In the genomic region with DNA sequence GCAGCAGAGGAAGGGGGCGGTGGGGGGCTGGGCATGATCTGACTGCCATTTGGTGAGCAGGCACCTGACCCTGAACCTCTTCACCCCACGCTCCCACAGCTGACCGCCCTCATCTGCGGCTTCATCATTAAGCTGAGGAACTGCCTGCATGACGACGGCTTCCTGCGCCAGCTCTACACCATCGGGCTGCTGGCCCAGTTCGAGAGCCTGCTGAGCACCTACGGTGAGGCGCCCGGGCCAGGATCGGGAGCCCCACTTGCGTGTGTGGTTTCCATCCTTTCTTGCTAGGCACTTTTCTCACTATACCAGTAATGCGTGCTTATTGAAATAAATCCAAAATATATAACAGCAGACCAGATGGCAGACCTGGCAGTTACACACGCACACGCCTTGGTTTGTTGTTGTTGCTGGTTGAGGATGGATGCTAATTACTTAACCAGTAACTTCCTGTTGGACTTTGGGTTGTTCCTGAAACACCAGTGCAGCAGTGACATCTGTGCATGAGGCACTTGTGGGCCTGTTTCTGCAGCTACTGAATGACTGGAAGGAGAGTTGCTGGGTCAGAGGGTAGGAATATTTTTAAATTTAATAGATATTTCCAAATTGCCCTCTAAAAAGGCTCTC, we compare ENCODE assay signal across 1 cellular context.
TF ChIP-seq lines count a peak whose summit lies in the region.

No MANE protein-coding gene starts in this region.

TF ChIP-seq in WTC11, 78 proteins besides CTCF, POLR2A, EP300 and RAD21 (continued from another document):
- TF ChIP-seq, protein P1, sequence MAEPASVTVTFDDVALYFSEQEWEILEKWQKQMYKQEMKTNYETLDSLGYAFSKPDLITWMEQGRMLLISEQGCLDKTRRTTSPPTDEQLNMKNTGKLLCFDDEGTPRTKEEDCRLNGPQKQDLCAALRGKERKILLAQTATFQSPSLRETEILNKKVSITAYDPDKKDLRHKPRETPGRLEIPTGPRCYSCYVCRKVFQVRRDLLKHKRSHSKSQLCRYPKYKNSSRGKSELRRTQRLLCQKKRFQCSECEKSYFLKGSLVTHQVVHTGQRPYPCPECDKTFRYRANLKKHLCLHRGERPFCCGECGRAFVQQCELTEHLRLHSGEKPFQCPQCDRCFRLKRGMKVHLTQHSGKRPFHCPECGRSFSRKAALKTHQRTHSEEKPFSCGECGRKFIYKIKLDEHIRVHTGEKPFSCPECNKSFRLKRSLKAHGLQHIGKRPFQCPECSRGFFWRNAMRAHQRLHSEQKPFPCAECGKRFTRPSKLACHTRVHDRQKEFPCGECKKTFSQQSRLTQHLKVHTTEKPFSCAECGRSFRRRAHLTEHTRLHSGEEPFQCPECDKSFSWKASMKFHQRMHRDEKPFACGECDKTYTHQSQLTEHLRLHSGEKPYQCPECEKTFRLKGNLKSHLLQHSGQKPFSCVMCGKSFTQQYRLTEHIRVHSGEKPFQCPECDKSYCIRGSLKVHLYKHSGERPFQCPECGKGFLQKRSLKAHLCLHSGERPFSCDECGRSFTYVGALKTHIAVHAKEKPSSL (CRISPR knock-in tag; conservative IDR thresholded peaks at IDR 0.05), result no peak
- no peak for TF ChIP-seq JAZF1 (CRISPR knock-in tag; IDR thresholded peaks at IDR 0.05)
